15 cellular contexts compared by ENCODE assay signal in genomic region chr3:127790009-127790533, GRCh38. TPM values are rescaled to one million over a fixed set of nuclear protein-coding genes. Genes with fewer than 3 reads are reported as not detected.
A peak's percentile ranks its signal among the peaks of the same experiment; 100 is the strongest.
DNase-seq lines count a peak whose midpoint lies in the region; ATAC-seq and TF ChIP-seq lines count a peak whose summit lies in the region.
"Had no signal": no experiment of that assay in that cellular context is flagged by ENCODE, and none has a peak within 500 bp of the region (broad histone marks: within the 10 kb centered on the region; RNA-seq: fewer than 3 reads in every experiment).

No MANE protein-coding gene starts in this region.

- CTCF ChIA-PET in T-cell (lab: Charles Lee) = no interaction called here

- no peaks in the 10 kb centered on the region for H3K27me3 ChIP-seq in H9 (ENCODE audit: insufficient read depth, low read length)

- peaks cover 6% of the 10 kb centered on the region for H3K36me3 Mint-ChIP-seq in brain
- H3K36me3 Mint-ChIP-seq in nephron progenitor cell (ENCODE audit: low read depth) = no peaks in the 10 kb centered on the region
- H3K36me3 Mint-ChIP-seq in T-cell = no peaks in the 10 kb centered on the region
- no peaks in the 10 kb centered on the region for H3K36me3 Mint-ChIP-seq in H9 (ENCODE audit: insufficient read depth in 1 of 3, low read depth in 3 of 3)
- H3K36me3 Mint-ChIP-seq: activated naive CD8-positive, alpha-beta T cell treated with anti-CD3 and anti-CD28 coated beads, Interleukin-2, amount 10 ng/mL, durations not matched to agents 7 days and 5 days had no signal

- H4K8ac ChIP-seq in H9 (replicated peaks; ENCODE audit: insufficient read length, low read depth, low read length) = no peak overlapping the region

- no peak overlapping the region for H4K5ac ChIP-seq in H9 (ENCODE audit: insufficient read length, low read depth, low read length)

- H3K4me3 ChIP-seq in urinary bladder (ENCODE audit: low read depth, low read length) = no peak overlapping the region
- H3K4me3 ChIP-seq: mucosa of descending colon had no signal

- H3K14ac ChIP-seq in H9 (ENCODE audit: insufficient read depth, low read length) = no peak overlapping the region

- no peak overlapping the region for H3T11ph ChIP-seq in H9 (ENCODE audit: low read length)

- TF ChIP-seq CTCF in brain (conservative IDR thresholded peaks at IDR 0.05) = no peak
- TF ChIP-seq CTCF in nephron progenitor cell (IDR thresholded peaks at IDR 0.05) = no peak
- no peak for TF ChIP-seq CTCF in H9 (conservative IDR thresholded peaks at IDR 0.05)

- H3K9ac ChIP-seq in H9 (ENCODE audit: extremely low read depth, insufficient read length, low read length) = no peak overlapping the region

- H3K9me3 ChIP-seq in H9 (ENCODE audit: control insufficient read depth, low read depth, low read length) = no peaks in the 10 kb centered on the region
- H3K9me3 ChIP-seq: mucosa of descending colon had no signal

- no peak overlapping the region for H2BK120ac ChIP-seq in H9 (ENCODE audit: low read depth, low read length, poor library complexity, severe bottlenecking)

- H3K4me1 Mint-ChIP-seq in brain (peaks cover 83% of the 10 kb centered on the region), nephron progenitor cell (peaks cover 79% of the 10 kb centered on the region), T-cell (peaks cover 2 to 13% (median 3%) of the 10 kb centered on the region in 3 donors), H9 (peaks cover 9 to 15% of the 10 kb centered on the region in 2 experiments)

- no peaks in the 10 kb centered on the region for H4K20me1 ChIP-seq in H9 (ENCODE audit: control insufficient read depth, insufficient read depth, insufficient read length)

- H3K79me2 ChIP-seq in H9 (ENCODE audit: insufficient read depth, low read length) = no peaks in the 10 kb centered on the region

- no peaks in the 10 kb centered on the region for H3K23me2 ChIP-seq in H9 (ENCODE audit: insufficient read length, low read depth, low read length, poor library complexity, severe bottlenecking)

- H4K91ac ChIP-seq in H9 (ENCODE audit: insufficient read length, low read depth, low read length) = no peak overlapping the region

- H3K23ac ChIP-seq in H9 (ENCODE audit: insufficient read length, low read depth, low read length) = no peak overlapping the region

- H3K4me3 Mint-ChIP-seq in brain (no peak overlapping the region), nephron progenitor cell (peak overlapping the region; percentile 10), T-cell (no peak overlapping the region), H9 (no peak overlapping the region)
- H3K4me3 Mint-ChIP-seq: activated naive CD8-positive, alpha-beta T cell treated with anti-CD3 and anti-CD28 coated beads, Interleukin-2, amount 10 ng/mL, durations not matched to agents 7 days and 5 days had no signal

- H3K27me3 Mint-ChIP-seq in brain (peaks cover 5% of the 10 kb centered on the region), nephron progenitor cell (ENCODE audit: low read depth, poor library complexity) (peaks cover 5% of the 10 kb centered on the region), T-cell (peaks cover 4 to 19% of the 10 kb centered on the region in 2 donors), H9 (ENCODE audit: low read depth) (peaks cover 1% of the 10 kb centered on the region; the same call in 1 of the 2 replicates)

- no peaks in the 10 kb centered on the region for H3K79me1 ChIP-seq in H9 (ENCODE audit: insufficient read depth, low read depth, low read length, poor library complexity, severe bottlenecking)

- H2BK20ac ChIP-seq in H9 (ENCODE audit: low read depth, low read length, poor library complexity, severe bottlenecking) = no peak overlapping the region

- ATAC-seq in left ventricle myocardium superior (no peak), T-cell (replicated peaks in 1 of 4) (no peak), HG03342 (IDR thresholded peaks at IDR 0.05; ENCODE audit: unreplicated experiment) (no peak)
- ATAC-seq: mucosa of descending colon had no signal

- no peak overlapping the region for H2AK5ac ChIP-seq in H9 (ENCODE audit: insufficient read length, low read length)

- H3K36me3 ChIP-seq in urinary bladder (ENCODE audit: insufficient read depth) = no peaks in the 10 kb centered on the region

- H2BK15ac ChIP-seq in H9 (ENCODE audit: low read depth, low read length) = no peak overlapping the region

- peak overlapping the region in 4 of 5 experiments; percentile 28 to 92 (median 70) for H3K27ac Mint-ChIP-seq in brain
- H3K27ac Mint-ChIP-seq in nephron progenitor cell = peak overlapping the region; percentile 92
- H3K27ac Mint-ChIP-seq in T-cell = no peak overlapping the region
- H3K27ac Mint-ChIP-seq in H9 = no peak overlapping the region
- H3K27ac Mint-ChIP-seq: activated naive CD8-positive, alpha-beta T cell treated with anti-CD3 and anti-CD28 coated beads, Interleukin-2, amount 10 ng/mL, durations not matched to agents 7 days and 5 days had no signal

- no peak overlapping the region for H3K4ac ChIP-seq in H9 (ENCODE audit: low read depth, low read length)

- H3K4me2 ChIP-seq in H9 (ENCODE audit: insufficient read depth, insufficient read length, low read length) = no peak overlapping the region

- no peak overlapping the region for H3K18ac ChIP-seq in H9 (ENCODE audit: insufficient read length, low read depth, low read length)

- H3K27ac ChIP-seq in urinary bladder (ENCODE audit: low read depth) = peak overlapping the region; percentile 84
- H3K27ac ChIP-seq in H9 (ENCODE audit: insufficient read length, low read depth, low read length) = no peak overlapping the region

- intact Hi-C loops in cardiac septum (cut with DNase I) (no loop called here), left ventricle myocardium superior (cut with micrococcal nuclease) (no loop called here)

- POLR2A ChIA-PET in T-cell (lab: Charles Lee) = no interaction called here

- H3K9me3 Mint-ChIP-seq in brain = peaks cover 0 to 3% (median 0%) of the 10 kb centered on the region in 5 experiments
- no peaks in the 10 kb centered on the region for H3K9me3 Mint-ChIP-seq in nephron progenitor cell
- H3K9me3 Mint-ChIP-seq in T-cell = no peaks in the 10 kb centered on the region
- H3K9me3 Mint-ChIP-seq in H9 = no peaks in the 10 kb centered on the region; a peak in 1 of 5 replicates

- 84% methylated on average over 9 of the region's 9 CpGs for WGBS in urinary bladder
- WGBS in H9 (ENCODE audit: extremely low coverage, insufficient read length, low lambda C conversion rate) = no CpG with 5 or more reads among the region's 9 CpGs

- H3K4me1 ChIP-seq in urinary bladder (ENCODE audit: insufficient read depth) = peaks cover 3% of the 10 kb centered on the region
- H3K4me1 ChIP-seq in H9 (ENCODE audit: insufficient read depth, low read length) = no peaks in the 10 kb centered on the region

- H2AFZ ChIP-seq in H9 (ENCODE audit: low read length) = no peak overlapping the region

- no peak overlapping the region for H3K56ac ChIP-seq in H9 (ENCODE audit: insufficient read length, low read depth, low read length)

- H2BK5ac ChIP-seq in H9 (ENCODE audit: insufficient read length, low read length) = no peak overlapping the region

- peak; percentile 27 for DNase-seq in cardiac septum (ENCODE audit: low spot score)
- no peak for DNase-seq in left ventricle myocardium superior
- DNase-seq in nephron progenitor cell = no peak
- DNase-seq in T-cell = no peak
- DNase-seq in H9 = no peak
- DNase-seq: activated CD4-positive, CD25-positive, alpha-beta regulatory T cell treated with anti-CD3 and anti-CD28 coated beads, Interleukin-2, amount 50 U/mL, for 72 hours; activated CD8-positive, alpha-beta memory T cell treated with anti-CD3 and anti-CD28 coated beads, Interleukin-2, amount 50 U/mL, for 4 hours; activated naive CD8-positive, alpha-beta T cell treated with anti-CD3 and anti-CD28 coated beads, Interleukin-2, amount 10 ng/mL, durations not matched to agents 7 days and 5 days; GDM1; mucosa of descending colon; NCI-H1092; NCI-H510A treated with DMSO at 0.1 percent for 48 hours had no signal

- no peak overlapping the region for H2BK12ac ChIP-seq in H9 (ENCODE audit: insufficient read length, low read depth, low read length)

RNA-seq across cellular contexts. Expression of gene MGLL, which starts 32.2 kb away (rescaled TPM):
- total RNA-seq in cardiac septum (45.7 TPM), left ventricle myocardium superior (94.3 TPM), urinary bladder (23.4 TPM), T-cell (1 to 10 TPM in 4 of 5 donors, under 1 TPM in 1; 0.78 to 3.7 (median 1.8) TPM), H9 (2021) (0.11 and 0.22 TPM in 2 replicates)
- polyA plus RNA-seq in brain (ENCODE audit: insufficient read depth, low read depth, low replicate concordance) (58.2 TPM), urinary bladder (83.0 TPM)

Comparison
In these comparisons a context has a peak if more than half of its experiments do, and no peak if none do; other contexts are left out.
1. H3K27ac Mint-ChIP-seq: peak in brain (4 of 5) and nephron progenitor cell (single experiment); none in T-cell (0 of 2) and H9 (0 of 3).